18 cellular contexts compared by ENCODE assay signal in the genomic region with DNA sequence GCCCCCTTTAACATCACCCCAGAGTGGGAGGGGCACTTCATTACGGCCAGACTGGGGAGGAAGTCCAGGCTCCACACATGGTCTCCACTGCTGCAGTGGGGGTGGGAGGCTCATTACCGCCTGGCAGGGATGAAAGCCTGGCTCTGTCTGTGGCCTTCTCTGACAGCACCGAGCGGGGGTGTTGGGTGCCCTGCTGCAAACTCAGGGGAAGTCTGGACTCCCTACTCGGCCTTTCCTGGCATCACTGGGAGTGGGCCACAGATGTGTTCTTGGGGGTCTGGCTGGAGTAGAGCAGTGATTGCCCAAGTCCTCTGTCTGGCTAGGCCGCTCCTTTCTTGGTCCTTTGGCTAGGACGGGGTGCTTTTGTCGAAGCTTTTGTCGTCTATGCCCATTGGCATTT. TPM values are rescaled to one million over a fixed set of nuclear protein-coding genes. Genes with fewer than 3 reads are reported as not detected.
A peak's percentile ranks its signal among the peaks of the same experiment; 100 is the strongest.
DNase-seq lines count a peak whose midpoint lies in the region; ATAC-seq and TF ChIP-seq lines count a peak whose summit lies in the region.
"Had no signal": no experiment of that assay in that cellular context is flagged by ENCODE, and none has a peak within 500 bp of the region (broad histone marks: within the 10 kb centered on the region; RNA-seq: fewer than 3 reads in every experiment).

No MANE protein-coding gene starts in this region.

- no peak for ATAC-seq in GM23338
- no peak for ATAC-seq in activated T-cell treated with anti-CD3 and anti-CD28 coated beads, Interleukin-2, amount 50 U/mL, for 4 hours
- ATAC-seq in sciatic nerve, result no peak
- ATAC-seq: CD8-positive, alpha-beta T cell had no signal

- H3K79me2 ChIP-seq in GM23338 (replicated peaks; ENCODE audit: insufficient read depth), result no peaks in the 10 kb centered on the region
- H3K79me2 ChIP-seq in neural progenitor cell (ENCODE audit: low read depth), result no peaks in the 10 kb centered on the region

- H3K9me2 ChIP-seq in GM23338 (ENCODE audit: insufficient read depth), result 0 out of 2 replicates have a peak, but pooled peaks cover 9% of the 10 kb centered on the region

- H3F3A ChIP-seq in GM23338 (replicated peaks; ENCODE audit: low read depth) (no peaks in the 10 kb centered on the region), neural progenitor cell (ENCODE audit: low read depth) (no peaks in the 10 kb centered on the region)

- H4K20me1 ChIP-seq in GM23338 (replicated peaks; ENCODE audit: insufficient read depth) (no peaks in the 10 kb centered on the region), neural progenitor cell (ENCODE audit: low read depth) (no peaks in the 10 kb centered on the region)

- H3K36me3 ChIP-seq in GM23338 (ENCODE audit: insufficient read depth), result no peaks in the 10 kb centered on the region
- no peaks in the 10 kb centered on the region for H3K36me3 ChIP-seq in neural progenitor cell
- H3K36me3 ChIP-seq in tibial nerve, result no peaks in the 10 kb centered on the region

- H3K4me2 ChIP-seq in GM23338 (no peak overlapping the region), neural progenitor cell (no peak overlapping the region)

- H3K27ac ChIP-seq in GM23338 (ENCODE audit: low read depth), result no peak overlapping the region
- no peak overlapping the region for H3K27ac ChIP-seq in neural progenitor cell
- H3K27ac ChIP-seq in tibial nerve, result peak overlapping the region in 3 of 4 donors; percentile 9 to 47 (median 37)
- H3K27ac ChIP-seq: GM23248 had no signal

- H3K9me3 Mint-ChIP-seq in GM23338 (peaks cover 40% of the 10 kb centered on the region), neural progenitor cell (no peaks in the 10 kb centered on the region)
- H3K9me3 Mint-ChIP-seq in dendritic cell treated with granulocyte-macrophage colony-stimulating factor and Interleukin-4, amounts not matched to agents 40 ng/mL and 50 ng/mL, for 4 days, result no peaks in the 10 kb centered on the region
- H3K9me3 Mint-ChIP-seq in activated T-cell treated with anti-CD3 and anti-CD28 coated beads, Interleukin-2, amount 50 U/mL, for 4 hours, result no peaks in the 10 kb centered on the region
- H3K9me3 Mint-ChIP-seq: CD8-positive, alpha-beta T cell had no signal

- H3K27me3 ChIP-seq in GM23338 (ENCODE audit: insufficient read depth) (no peaks in the 10 kb centered on the region), neural progenitor cell (no peaks in the 10 kb centered on the region), tibial nerve (no peaks in the 10 kb centered on the region)

- H3K9me3 ChIP-seq in neural progenitor cell (ENCODE audit: low read depth) (no peaks in the 10 kb centered on the region), tibial nerve (no peaks in the 10 kb centered on the region)

- no peak for TF ChIP-seq POLR2A in tibial nerve (IDR thresholded peaks at IDR 0.05)

- no peak overlapping the region for H3K27ac Mint-ChIP-seq in GM23338
- peak overlapping the region; percentile 43 for H3K27ac Mint-ChIP-seq in dendritic cell treated with granulocyte-macrophage colony-stimulating factor and Interleukin-4, amounts not matched to agents 40 ng/mL and 50 ng/mL, for 4 days
- peak overlapping the region; percentile 59 for H3K27ac Mint-ChIP-seq in neural progenitor cell
- H3K27ac Mint-ChIP-seq: CD8-positive, alpha-beta T cell had no signal

- DNase-seq in GM23338 (ENCODE audit: low spot score), result no peak
- no peak for DNase-seq in neural progenitor cell (ENCODE audit: low spot score)
- DNase-seq in tibial nerve (ENCODE audit: low spot score in 2 of 2), result no peak
- DNase-seq in activated T-cell treated with anti-CD3 and anti-CD28 coated beads, Interleukin-2, amount 50 U/mL, for 4 hours, result no peak
- no peak for DNase-seq in retina
- DNase-seq in sciatic nerve (ENCODE audit: low spot score), result no peak
- DNase-seq: ACHN; CD8-positive, alpha-beta T cell; COR-L47; DMS153; DMS79 treated with DMSO at 0.1 percent for 48 hours; EL; GM23248; H7 had no signal

- no peak for TF ChIP-seq EP300 in tibial nerve (IDR thresholded peaks at IDR 0.05)

- no peaks in the 10 kb centered on the region for H3K4me1 ChIP-seq in GM23338 (ENCODE audit: insufficient read depth)
- no peaks in the 10 kb centered on the region for H3K4me1 ChIP-seq in neural progenitor cell
- peaks cover 0 to 14% (median 2%) of the 10 kb centered on the region in 4 donors for H3K4me1 ChIP-seq in tibial nerve

- no peak overlapping the region for H3K9ac ChIP-seq in neural progenitor cell
- H3K9ac ChIP-seq: GM23248 had no signal

- TF ChIP-seq CTCF in GM23338 (conservative IDR thresholded peaks at IDR 0.05; ENCODE audit: low read depth in 2 of 2) (no peak), neural progenitor cell (IDR thresholded peaks at IDR 0.05) (no peak), tibial nerve (IDR thresholded peaks at IDR 0.05) (no peak)

- H3K36me3 Mint-ChIP-seq in GM23338 (ENCODE audit: low read depth) (no peaks in the 10 kb centered on the region), neural progenitor cell (no peaks in the 10 kb centered on the region)
- no peaks in the 10 kb centered on the region for H3K36me3 Mint-ChIP-seq in dendritic cell treated with granulocyte-macrophage colony-stimulating factor and Interleukin-4, amounts not matched to agents 40 ng/mL and 50 ng/mL, for 4 days (ENCODE audit: low read depth)
- no peaks in the 10 kb centered on the region for H3K36me3 Mint-ChIP-seq in activated T-cell treated with anti-CD3 and anti-CD28 coated beads, Interleukin-2, amount 50 U/mL, for 4 hours (ENCODE audit: insufficient read depth)
- H3K36me3 Mint-ChIP-seq: CD14-positive monocyte; CD8-positive, alpha-beta T cell had no signal

- intact Hi-C loops in dendritic cell treated with granulocyte-macrophage colony-stimulating factor and Interleukin-4, amounts not matched to agents 40 ng/mL and 50 ng/mL, for 4 days (cut with micrococcal nuclease), result no loop called here
- intact Hi-C loops in sciatic nerve (cut with DNase I), result no loop called here

- H3K4me3 ChIP-seq in GM23338, result no peak overlapping the region
- no peak overlapping the region for H3K4me3 ChIP-seq in neural progenitor cell
- H3K4me3 ChIP-seq in tibial nerve, result no peak overlapping the region
- H3K4me3 ChIP-seq: GM23248 had no signal

- WGBS in tibial nerve, 2 donors, result 49 to 61% methylated on average over 8 to 9 of the region's 9 CpGs

- H3K4me3 Mint-ChIP-seq in GM23338, result no peak overlapping the region
- no peak overlapping the region for H3K4me3 Mint-ChIP-seq in dendritic cell treated with granulocyte-macrophage colony-stimulating factor and Interleukin-4, amounts not matched to agents 40 ng/mL and 50 ng/mL, for 4 days
- no peak overlapping the region for H3K4me3 Mint-ChIP-seq in neural progenitor cell
- no peak overlapping the region for H3K4me3 Mint-ChIP-seq in activated T-cell treated with anti-CD3 and anti-CD28 coated beads, Interleukin-2, amount 50 U/mL, for 4 hours
- H3K4me3 Mint-ChIP-seq: CD14-positive monocyte; CD8-positive, alpha-beta T cell had no signal

- H3K4me1 Mint-ChIP-seq in GM23338 (peaks cover 3% of the 10 kb centered on the region; the same call in 1 of the 3 replicates), neural progenitor cell (no peaks in the 10 kb centered on the region)
- no peaks in the 10 kb centered on the region for H3K4me1 Mint-ChIP-seq in dendritic cell treated with granulocyte-macrophage colony-stimulating factor and Interleukin-4, amounts not matched to agents 40 ng/mL and 50 ng/mL, for 4 days (ENCODE audit: low read depth)
- H3K4me1 Mint-ChIP-seq in activated T-cell treated with anti-CD3 and anti-CD28 coated beads, Interleukin-2, amount 50 U/mL, for 4 hours (ENCODE audit: low read depth), result no peaks in the 10 kb centered on the region

- peak overlapping the region; percentile 56; the same call in 1 of the 2 replicates for H2AFZ ChIP-seq in GM23338
- no peak overlapping the region for H2AFZ ChIP-seq in neural progenitor cell (replicated peaks)
- H2AFZ ChIP-seq: GM23248 had no signal

- H3K27me3 Mint-ChIP-seq in GM23338 (ENCODE audit: insufficient read depth, low read depth, poor library complexity) (peaks cover 5% of the 10 kb centered on the region), neural progenitor cell (ENCODE audit: insufficient read depth, low read depth) (no peaks in the 10 kb centered on the region)
- peaks cover 4% of the 10 kb centered on the region for H3K27me3 Mint-ChIP-seq in dendritic cell treated with granulocyte-macrophage colony-stimulating factor and Interleukin-4, amounts not matched to agents 40 ng/mL and 50 ng/mL, for 4 days
- peaks cover 15% of the 10 kb centered on the region for H3K27me3 Mint-ChIP-seq in activated T-cell treated with anti-CD3 and anti-CD28 coated beads, Interleukin-2, amount 50 U/mL, for 4 hours (ENCODE audit: low read depth)

TF ChIP-seq in GM23338, 12 proteins besides CTCF, POLR2A, EP300 and RAD21 (continues in another document):
- no peak for TF ChIP-seq ZNF114 (CRISPR knock-in tag; IDR thresholded peaks at IDR 0.05)
- TF ChIP-seq EZH2phosphoT487 (IDR thresholded peaks at IDR 0.05; ENCODE audit: unreplicated experiment), result no peak
- no peak for TF ChIP-seq ZNF331 (CRISPR knock-in tag; IDR thresholded peaks at IDR 0.05; ENCODE audit: low read depth)

RNA-seq across cellular contexts. Expression of a gene that starts 27.1 kb away (rescaled TPM):
- total RNA-seq in GM23338 (2014; rRNA removed; shearing (Covaris generic)), result 0.39 TPM in 1 of 2 replicates, not detected in the other
- polyA plus RNA-seq in GM23338 (2016; fragmentation: Nextera tagmentation; extraction: Ambion mirVana), result not detected in 2 replicates
- total RNA-seq in neural progenitor cell (ENCODE audit: low replicate concordance) (0.34 TPM in 1 of 2 replicates, not detected in the other), tibial nerve (1 to 10 TPM; 2.8 to 3.7 (median 3.1) TPM), sciatic nerve (7.1 TPM)
- total RNA-seq in activated T-cell treated with anti-CD3 and anti-CD28 coated beads, Interleukin-2, amount 50 U/mL, for 4 hours, result not detected
- total RNA-seq: CD8-positive, alpha-beta T cell; GM23248 had no signal
- polyA plus RNA-seq: CD14-positive monocyte, GM23248 had no signal

RNA-seq across cellular contexts. Expression of a gene that starts 27.2 kb away (rescaled TPM):
- total RNA-seq in GM23338 (2014; rRNA removed; shearing (Covaris generic)), result 2.8 and 5.9 TPM in 2 replicates
- 0.61 and 0.99 TPM in 2 replicates for polyA plus RNA-seq in GM23338 (2016; fragmentation: Nextera tagmentation; extraction: Ambion mirVana)
- total RNA-seq in neural progenitor cell (ENCODE audit: low replicate concordance) (0.45 and 1.1 TPM in 2 replicates), tibial nerve (10 to 100 TPM; 31.8 to 61.3 (median 44.6) TPM), sciatic nerve (49.5 TPM)
- not detected for total RNA-seq in activated T-cell treated with anti-CD3 and anti-CD28 coated beads, Interleukin-2, amount 50 U/mL, for 4 hours
- total RNA-seq: CD8-positive, alpha-beta T cell; GM23248; HT-29 had no signal
- polyA plus RNA-seq: CD14-positive monocyte, GM23248 had no signal

RNA-seq across cellular contexts. Expression of a gene that starts 52.1 kb away (rescaled TPM):
- not detected in 2 replicates for total RNA-seq in GM23338 (2014; rRNA removed; shearing (Covaris generic))
- 0.26 TPM in 1 of 2 replicates, not detected in the other for polyA plus RNA-seq in GM23338 (2016; fragmentation: Nextera tagmentation; extraction: Ambion mirVana)
- total RNA-seq in neural progenitor cell (ENCODE audit: low replicate concordance) (0.53 TPM in 1 of 2 replicates, not detected in the other), tibial nerve (10 to 100 TPM in 1 of 4 donors, 1 to 10 TPM in 3; 3.0 to 11.8 (median 8.0) TPM), sciatic nerve (25.0 TPM)
- not detected for total RNA-seq in activated T-cell treated with anti-CD3 and anti-CD28 coated beads, Interleukin-2, amount 50 U/mL, for 4 hours
- total RNA-seq: A172; CD8-positive, alpha-beta T cell; GM23248; HT-29 had no signal
- polyA plus RNA-seq: CD14-positive monocyte, GM23248 had no signal

RNA-seq across cellular contexts. Expression of a gene that starts 54.3 kb away (rescaled TPM):
- total RNA-seq in GM23338 (2014; rRNA removed; shearing (Covaris generic)), result 10.5 and 14.8 TPM in 2 replicates
- 27.8 and 28.4 TPM in 2 replicates for polyA plus RNA-seq in GM23338 (2016; fragmentation: Nextera tagmentation; extraction: Ambion mirVana)
- total RNA-seq in neural progenitor cell (ENCODE audit: low replicate concordance) (11.1 and 15.3 TPM in 2 replicates), tibial nerve (10 to 100 TPM in 3 of 4 donors, 1 to 10 TPM in 1; 9.6 to 15.7 (median 11.0) TPM), sciatic nerve (18.5 TPM)
- 10 to 100 TPM; 25.5 to 26.5 (median 26.0) TPM for total RNA-seq in activated T-cell treated with anti-CD3 and anti-CD28 coated beads, Interleukin-2, amount 50 U/mL, for 4 hours

Comparison
In these comparisons a context has a peak if more than half of its experiments do, and no peak if none do; other contexts are left out.
1. H3K27ac ChIP-seq: peak in tibial nerve (3 of 4); none in GM23338 (single experiment) and neural progenitor cell (single experiment).